Comparison of ENCODE assay signal across 8 cellular contexts in the genomic region with DNA sequence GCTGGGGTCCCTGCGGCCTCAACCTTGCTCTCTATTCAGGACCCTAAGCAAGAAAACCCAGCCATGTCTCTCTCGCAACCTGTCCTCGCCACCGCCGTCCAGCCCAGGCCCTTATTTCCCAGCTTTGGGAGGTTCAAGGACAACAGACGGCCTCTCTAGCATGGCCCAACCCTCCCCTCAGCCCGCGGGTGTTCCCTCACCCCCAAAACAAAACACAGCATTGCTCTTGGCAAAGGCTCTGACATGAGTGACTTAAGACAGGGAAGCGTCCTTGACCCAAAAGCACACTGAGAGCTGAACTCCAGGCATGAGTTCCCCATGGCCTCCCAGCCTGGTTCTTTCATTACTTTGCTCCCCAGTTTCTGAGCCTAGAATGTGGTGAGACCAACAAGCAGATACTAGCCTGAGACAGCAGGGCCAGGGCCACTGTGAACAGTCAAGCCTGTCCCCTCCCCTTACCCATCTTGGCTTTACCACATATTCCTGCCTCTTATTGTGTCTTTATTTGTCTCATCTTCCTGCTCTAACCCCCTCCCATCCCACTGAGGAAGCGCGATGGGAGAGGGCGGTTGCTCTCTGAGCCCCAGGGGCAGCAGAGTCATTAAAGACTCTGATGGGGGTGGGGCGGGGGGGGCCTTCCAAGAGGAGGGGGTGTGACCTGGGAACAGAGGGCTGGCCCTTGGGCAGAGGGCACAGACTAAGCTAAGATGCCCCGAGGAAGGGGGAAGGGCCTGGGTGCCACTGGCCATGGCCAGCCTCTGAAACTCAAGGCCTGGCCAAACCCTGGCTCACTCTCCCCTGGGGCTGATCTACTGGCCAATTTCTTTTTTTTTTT. TPM values are rescaled to one million over a fixed set of nuclear protein-coding genes. Genes with fewer than 3 reads are reported as not detected.
DNase-seq lines count a peak whose midpoint lies in the region; ATAC-seq and TF ChIP-seq lines count a peak whose summit lies in the region.

No MANE protein-coding gene starts in this region.

- peaks cover 19% of the 10 kb centered on the region for H3K36me3 Mint-ChIP-seq in GM23338 (ENCODE audit: low read depth)

- no peaks in the 10 kb centered on the region for H3K9me2 ChIP-seq in GM23338 (ENCODE audit: insufficient read depth)

- no peak for TF ChIP-seq CTCF in GM23338 (conservative IDR thresholded peaks at IDR 0.05; ENCODE audit: low read depth in 2 of 2)
- TF ChIP-seq CTCF in RWPE1 (conservative IDR thresholded peaks at IDR 0.05; ENCODE audit: low read depth) = no peak
- TF ChIP-seq CTCF in esophagus squamous epithelium (IDR thresholded peaks at IDR 0.05) = no peak

- peak; percentile 32 for ATAC-seq in GM23338
- no peak for ATAC-seq in HG02938 (IDR thresholded peaks at IDR 0.05; ENCODE audit: unreplicated experiment)
- ATAC-seq in GM19324 (IDR thresholded peaks at IDR 0.05; ENCODE audit: low FRiP score, unreplicated experiment) = no peak

- peak overlapping the region; percentile 46; the same call in 1 of the 2 replicates for H3K4me3 ChIP-seq in GM23338
- H3K4me3 ChIP-seq in esophagus squamous epithelium = peak overlapping the region in 1 of 4 donors; percentile 72

- POLR2A ChIA-PET in RWPE1 (lab: Yijun Ruan, JAX; ENCODE audit: low non-redundant PET) = no interaction called here

- H4K20me1 ChIP-seq in GM23338 (replicated peaks; ENCODE audit: insufficient read depth) = peaks cover 73% of the 10 kb centered on the region

- H3K36me3 ChIP-seq in GM23338 (ENCODE audit: insufficient read depth) (0 out of 2 replicates have a peak, but pooled peaks cover 5% of the 10 kb centered on the region), esophagus squamous epithelium (peaks cover 0 to 7% (median 0%) of the 10 kb centered on the region in 3 donors)

- peaks cover 13% of the 10 kb centered on the region for H3F3A ChIP-seq in GM23338 (replicated peaks; ENCODE audit: low read depth)

- H3K4me3 Mint-ChIP-seq in GM23338 = peak overlapping the region; percentile 48

- CTCF ChIA-PET in RWPE1 (lab: Yijun Ruan, JAX) = interaction anchor here (0.5 kb wide), 1 partner anchor 8 kb away, joined by 3 read pairs; no protein-coding TSS in a partner anchor

- peaks cover 49% of the 10 kb centered on the region for H3K4me1 ChIP-seq in GM23338 (ENCODE audit: insufficient read depth)
- H3K4me1 ChIP-seq in esophagus squamous epithelium = peaks cover 66 to 84% (median 74%) of the 10 kb centered on the region in 3 donors

- DNase-seq in GM23338 (ENCODE audit: low spot score) (peak; percentile 61), RWPE1 (ENCODE audit: low spot score) (no peak), esophagus squamous epithelium (lab: John Stamatoyannopoulos, UW) (no peak), retina (peak; percentile 55), AML-193 (lab: John Stamatoyannopoulos, UW) (no peak), T-helper 9 cell (no peak)

- H3K9me3 ChIP-seq in esophagus squamous epithelium = no peaks in the 10 kb centered on the region

- H3K27me3 ChIP-seq in GM23338 (ENCODE audit: insufficient read depth) = no peaks in the 10 kb centered on the region
- no peaks in the 10 kb centered on the region for H3K27me3 ChIP-seq in esophagus squamous epithelium

- H3K4me2 ChIP-seq in GM23338 = peak overlapping the region; percentile 77

- peak overlapping the region; percentile 99 for H3K27ac ChIP-seq in GM23338 (ENCODE audit: low read depth)
- peak overlapping the region; percentile 97 for H3K27ac ChIP-seq in RWPE1
- H3K27ac ChIP-seq in esophagus squamous epithelium = peak overlapping the region; percentile 91 to 96 (median 93)

- H3K27ac Mint-ChIP-seq in GM23338 = peak overlapping the region; percentile 97

- H3K27me3 Mint-ChIP-seq in GM23338 (ENCODE audit: insufficient read depth, low read depth, poor library complexity) = peaks cover 22% of the 10 kb centered on the region

- TF ChIP-seq POLR2A in esophagus squamous epithelium (IDR thresholded peaks at IDR 0.05) = no peak

- intact Hi-C loops in esophagus squamous epithelium (cut with DNase I) = no loop called here

- H3K9me3 Mint-ChIP-seq in GM23338 = no peaks in the 10 kb centered on the region

- no peak overlapping the region for H2AFZ ChIP-seq in GM23338

- 46 to 52% methylated on average over 7 to 8 of the region's 14 CpGs for WGBS in esophagus squamous epithelium, 2 donors

- peaks cover 80% of the 10 kb centered on the region for H3K79me2 ChIP-seq in GM23338 (replicated peaks; ENCODE audit: insufficient read depth)

- peaks cover 70% of the 10 kb centered on the region for H3K4me1 Mint-ChIP-seq in GM23338

TF ChIP-seq in GM23338, 12 proteins besides CTCF, POLR2A, EP300 and RAD21:
- TF ChIP-seq ZNF331 (CRISPR knock-in tag; IDR thresholded peaks at IDR 0.05; ENCODE audit: low read depth) (no peak), EZH2 (IDR thresholded peaks at IDR 0.05; ENCODE audit: low read depth, unreplicated experiment) (no peak), CREB1 (CRISPR knock-in tag; IDR thresholded peaks at IDR 0.05; ENCODE audit: low read depth) (no peak), NANOG (IDR thresholded peaks at IDR 0.05; ENCODE audit: borderline replicate concordance) (no peak), POLR2AphosphoS5 (IDR thresholded peaks at IDR 0.05; ENCODE audit: low read depth) (no peak)

RNA-seq across cellular contexts. Expression of a gene that starts 11.8 kb away (rescaled TPM):
- total RNA-seq in GM23338 (2014; rRNA removed; shearing (Covaris generic)) = 77.7 and 85.3 TPM in 2 replicates
- polyA plus RNA-seq in GM23338 (2016; fragmentation: Nextera tagmentation; extraction: Ambion mirVana) = 39.6 and 43.7 TPM in 2 replicates
- total RNA-seq in esophagus squamous epithelium = 100 to 1,000 TPM in 2 of 4 donors, 10 to 100 TPM in 2; 55.0 to 137 (median 108) TPM

Comparison
In these comparisons a context has a peak if more than half of its experiments do, and no peak if none do; other contexts are left out.
1. DNase-seq: peak in GM23338 (single experiment) and retina (single experiment); none in RWPE1 (single experiment), esophagus squamous epithelium (single experiment), AML-193 (0 of 2) and T-helper 9 cell (single experiment).
2. Peak in every context shown above with its lines, with median percentiles within 50 percentile points of each other: H3K27ac ChIP-seq.